In the genomic region with DNA sequence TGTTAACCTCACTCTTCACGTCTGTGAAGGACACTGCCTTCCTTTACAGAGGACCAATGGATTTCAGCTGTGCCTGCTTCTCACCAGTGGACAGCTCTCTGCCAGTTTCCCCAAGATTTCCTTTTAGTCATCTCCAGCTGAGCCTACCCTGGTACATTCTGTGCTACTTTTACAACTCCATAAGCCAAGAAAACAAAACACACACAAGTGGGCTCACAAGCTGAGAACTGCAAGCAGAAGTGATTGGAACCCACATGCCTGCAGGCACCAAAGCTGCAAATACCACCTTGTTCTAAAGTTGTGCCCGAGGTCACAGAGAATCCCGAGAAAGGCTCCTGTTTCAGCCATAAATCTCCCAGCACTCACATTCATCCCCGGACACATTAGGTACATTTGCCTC, we compare ENCODE assay signal across 1 cellular context.
TF ChIP-seq lines count a peak whose summit lies in the region.

No MANE protein-coding gene starts in this region.

TF ChIP-seq in IMR-90, 13 proteins besides CTCF, POLR2A, EP300 and RAD21 (continued from another document):
- TF ChIP-seq NFE2L2 (IDR thresholded peaks at IDR 0.05; ENCODE audit: low read depth, low read length) (no peak), RFX5 (IDR thresholded peaks at IDR 0.05; ENCODE audit: low read depth, low read length) (no peak), MAZ (IDR thresholded peaks at IDR 0.05; ENCODE audit: borderline replicate concordance, low read depth, low read length) (no peak)
